25 cellular contexts compared by ENCODE assay signal in the genomic region with DNA sequence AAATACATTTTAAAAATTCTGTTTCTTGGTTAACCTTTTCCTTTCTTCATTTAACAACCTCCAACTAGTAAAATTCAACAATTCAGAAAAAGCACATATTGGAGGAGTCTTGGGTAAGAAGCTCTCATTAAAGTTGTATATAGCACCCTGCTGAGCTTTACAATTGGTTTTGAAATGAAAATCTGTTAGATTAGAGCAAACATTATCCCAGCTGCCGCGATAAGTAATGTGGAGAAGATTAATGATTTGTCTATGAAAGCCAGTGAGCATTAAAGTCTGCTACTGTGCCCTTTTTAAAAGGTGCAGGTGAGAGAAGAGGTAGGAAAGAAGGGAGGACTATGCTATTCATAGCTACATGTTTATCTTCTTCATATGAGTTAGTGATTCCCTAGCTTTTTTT.
DNase-seq lines count a peak whose midpoint lies in the region; ATAC-seq and TF ChIP-seq lines count a peak whose summit lies in the region.
"Had no signal": no experiment of that assay in that cellular context is flagged by ENCODE, and none has a peak within 500 bp of the region (broad histone marks: within the 10 kb centered on the region; RNA-seq: fewer than 3 reads in every experiment).

No MANE protein-coding gene starts in this region.

- H3K27me3 ChIP-seq in naive thymus-derived CD4-positive, alpha-beta T cell (ENCODE audit: control insufficient read depth in 2 of 2, insufficient read depth in 2 of 2, low read length in 2 of 2): no peaks in the 10 kb centered on the region
- H3K27me3 ChIP-seq: testis had no signal

- H3K36me3 Mint-ChIP-seq in effector memory CD8-positive, alpha-beta T cell (ENCODE audit: insufficient read depth): peaks cover 4% of the 10 kb centered on the region
- H3K36me3 Mint-ChIP-seq in natural killer cell: no peaks in the 10 kb centered on the region
- peaks cover 0 to 19% (median 6%) of the 10 kb centered on the region in 5 donors for H3K36me3 Mint-ChIP-seq in naive thymus-derived CD4-positive, alpha-beta T cell
- H3K36me3 Mint-ChIP-seq: naive B cell had no signal

- ATAC-seq in effector memory CD8-positive, alpha-beta T cell (replicated peaks): no peak
- no peak for ATAC-seq in natural killer cell
- no peak for ATAC-seq in naive thymus-derived CD4-positive, alpha-beta T cell
- ATAC-seq: activated CD4-positive, alpha-beta T cell treated with anti-CD3 and anti-CD28 coated beads for 36 hours; GM23338; psoas muscle; stimulated activated naive CD8-positive, alpha-beta T cell treated with anti-CD3 and anti-CD28 coated beads, Interleukin-15, Interleukin-2, amounts not matched to agents 100 U/mL and 50 U/mL, for 24 hours had no signal

- in situ Hi-C loops in G401 (cut with HindIII; ENCODE audit: low sequenced_read_pairs): no loop called here

- no peak overlapping the region for H3K4me3 ChIP-seq in naive thymus-derived CD4-positive, alpha-beta T cell (ENCODE audit: low read length)
- H3K4me3 ChIP-seq: GM23338, psoas muscle, testis had no signal

- no peaks in the 10 kb centered on the region for H3K27me3 Mint-ChIP-seq in effector memory CD8-positive, alpha-beta T cell
- H3K27me3 Mint-ChIP-seq in natural killer cell (ENCODE audit: low read depth in 2 of 2): no peaks in the 10 kb centered on the region
- H3K27me3 Mint-ChIP-seq in naive thymus-derived CD4-positive, alpha-beta T cell: no peaks in the 10 kb centered on the region
- H3K27me3 Mint-ChIP-seq: activated CD4-positive, alpha-beta T cell treated with anti-CD3 and anti-CD28 coated beads for 36 hours; naive B cell had no signal

- H3K36me3 ChIP-seq in naive thymus-derived CD4-positive, alpha-beta T cell (ENCODE audit: control insufficient read depth in 2 of 3, insufficient read depth in 3 of 3, low read length in 3 of 3): no peaks in the 10 kb centered on the region

- H3K9me3 Mint-ChIP-seq in effector memory CD8-positive, alpha-beta T cell: no peaks in the 10 kb centered on the region
- H3K9me3 Mint-ChIP-seq in natural killer cell: no peaks in the 10 kb centered on the region
- H3K9me3 Mint-ChIP-seq in naive thymus-derived CD4-positive, alpha-beta T cell: peaks cover 0 to 20% (median 0%) of the 10 kb centered on the region in 11 donors

- intact Hi-C loops in natural killer cell (cut with micrococcal nuclease): loop anchor here (10.0 kb wide), 1 partner anchor 474 kb away; no protein-coding TSS in a partner anchor
- intact Hi-C loops in naive thymus-derived CD4-positive, alpha-beta T cell (cut with micrococcal nuclease): no loop called here

- no peaks in the 10 kb centered on the region for H3K9me3 ChIP-seq in naive thymus-derived CD4-positive, alpha-beta T cell (ENCODE audit: control insufficient read depth in 2 of 3, low read length in 3 of 3)
- H3K9me3 ChIP-seq: psoas muscle, testis had no signal

- CTCF ChIA-PET in naive thymus-derived CD4-positive, alpha-beta T cell (lab: Charles Lee): interaction anchor here (1.1 kb wide), 1 partner anchor 12 kb away, joined by 4 read pairs; no protein-coding TSS in a partner anchor

- DNase-seq in G401 (ENCODE audit: low spot score) (peak; percentile 63), NCI-H1417 treated with DMSO at 0.1 percent for 48 hours (lab: John Stamatoyannopoulos, UW) (peak; percentile 71), NCI-H345 treated with DMSO at 0.1 percent for 48 hours (lab: John Stamatoyannopoulos, UW; ENCODE audit: unreplicated experiment) (peak; percentile 22), DMS53 (lab: John Stamatoyannopoulos, UW) (no peak), natural killer cell (no peak)
- DNase-seq in effector memory CD8-positive, alpha-beta T cell: no peak
- no peak for DNase-seq in activated naive CD4-positive, alpha-beta T cell treated with Interleukin-2 at 50 U/mL for 16 hours
- no peak for DNase-seq in naive thymus-derived CD4-positive, alpha-beta T cell
- DNase-seq: activated CD4-positive, alpha-beta T cell treated with anti-CD3 and anti-CD28 coated beads for 36 hours; activated gamma-delta T cell; activated T-cell treated with anti-CD3 and anti-CD28 coated beads, Interleukin-2, amount 50 U/mL, for 1 hour; Calu3; hypothalamus; naive B cell; NCI-H226; nucleus accumbens; psoas muscle; Right ventricle myocardium superior; stimulated activated naive CD8-positive, alpha-beta T cell treated with anti-CD3 and anti-CD28 coated beads, Interleukin-15, Interleukin-2, amounts not matched to agents 100 U/mL and 50 U/mL, for 24 hours; testis had no signal

- peaks cover 20 to 40% of the 10 kb centered on the region in 2 donors for H3K4me1 Mint-ChIP-seq in effector memory CD8-positive, alpha-beta T cell (ENCODE audit: low read depth in 2 of 2)
- H3K4me1 Mint-ChIP-seq in natural killer cell: peaks cover 43 to 54% of the 10 kb centered on the region in 2 donors
- peaks cover 2 to 67% (median 50%) of the 10 kb centered on the region in 7 donors for H3K4me1 Mint-ChIP-seq in naive thymus-derived CD4-positive, alpha-beta T cell

- no peak overlapping the region for H3K4me3 Mint-ChIP-seq in effector memory CD8-positive, alpha-beta T cell
- H3K4me3 Mint-ChIP-seq in natural killer cell: no peak overlapping the region
- no peak overlapping the region for H3K4me3 Mint-ChIP-seq in naive thymus-derived CD4-positive, alpha-beta T cell
- H3K4me3 Mint-ChIP-seq: activated CD4-positive, alpha-beta T cell treated with anti-CD3 and anti-CD28 coated beads for 36 hours; GM23338; naive B cell; T-helper 2 cell treated with Interferon-gamma antibody and Interleukin-4, amounts not matched to agents 5 μg/mL and 100 μg/mL, for 36 hours had no signal

- H3K27ac Mint-ChIP-seq in effector memory CD8-positive, alpha-beta T cell: peak overlapping the region; percentile 32 to 33
- H3K27ac Mint-ChIP-seq in natural killer cell: no peak overlapping the region
- no peak overlapping the region for H3K27ac Mint-ChIP-seq in naive thymus-derived CD4-positive, alpha-beta T cell
- H3K27ac Mint-ChIP-seq: activated CD4-positive, alpha-beta T cell treated with anti-CD3 and anti-CD28 coated beads for 36 hours; GM23338; T-helper 2 cell treated with Interferon-gamma antibody and Interleukin-4, amounts not matched to agents 5 μg/mL and 100 μg/mL, for 36 hours had no signal

- H3K4me1 ChIP-seq in naive thymus-derived CD4-positive, alpha-beta T cell (ENCODE audit: control insufficient read depth in 2 of 2, insufficient read depth in 2 of 2, low read length in 2 of 2): no peaks in the 10 kb centered on the region

- POLR2A ChIA-PET in naive thymus-derived CD4-positive, alpha-beta T cell (lab: Charles Lee): no interaction called here

- no peak overlapping the region for H3K27ac ChIP-seq in naive thymus-derived CD4-positive, alpha-beta T cell (ENCODE audit: low read depth, low read length)
- H3K27ac ChIP-seq: C4-2B, HL-60, KMS-11, psoas muscle, testis had no signal

- no peak for TF ChIP-seq CTCF in natural killer cell (IDR thresholded peaks at IDR 0.05)

Comparison
In these comparisons a context has a peak if more than half of its experiments do, and no peak if none do; other contexts are left out.
1. DNase-seq: peak in G401 (single experiment), NCI-H1417 treated with DMSO at 0.1 percent for 48 hours (single experiment) and NCI-H345 treated with DMSO at 0.1 percent for 48 hours (single experiment); none in effector memory CD8-positive, alpha-beta T cell (0 of 3), DMS53 (single experiment), activated naive CD4-positive, alpha-beta T cell treated with Interleukin-2 at 50 U/mL for 16 hours (single experiment), natural killer cell (single experiment) and naive thymus-derived CD4-positive, alpha-beta T cell (0 of 9).
2. H3K27ac Mint-ChIP-seq: peak in effector memory CD8-positive, alpha-beta T cell (2 of 2); none in natural killer cell (0 of 2) and naive thymus-derived CD4-positive, alpha-beta T cell (0 of 9).